In genomic region chr6:8435845-8436168, GRCh38 we compare ENCODE assay signal across 2 cellular contexts.
A peak's percentile ranks its signal among the peaks of the same experiment; 100 is the strongest.
TF ChIP-seq lines count a peak whose summit lies in the region.

No MANE protein-coding gene starts in this region.

TF ChIP-seq in K562, 482 proteins besides CTCF, POLR2A, EP300 and RAD21 (continued from another document and continues in another):
- TF ChIP-seq, protein P1, sequence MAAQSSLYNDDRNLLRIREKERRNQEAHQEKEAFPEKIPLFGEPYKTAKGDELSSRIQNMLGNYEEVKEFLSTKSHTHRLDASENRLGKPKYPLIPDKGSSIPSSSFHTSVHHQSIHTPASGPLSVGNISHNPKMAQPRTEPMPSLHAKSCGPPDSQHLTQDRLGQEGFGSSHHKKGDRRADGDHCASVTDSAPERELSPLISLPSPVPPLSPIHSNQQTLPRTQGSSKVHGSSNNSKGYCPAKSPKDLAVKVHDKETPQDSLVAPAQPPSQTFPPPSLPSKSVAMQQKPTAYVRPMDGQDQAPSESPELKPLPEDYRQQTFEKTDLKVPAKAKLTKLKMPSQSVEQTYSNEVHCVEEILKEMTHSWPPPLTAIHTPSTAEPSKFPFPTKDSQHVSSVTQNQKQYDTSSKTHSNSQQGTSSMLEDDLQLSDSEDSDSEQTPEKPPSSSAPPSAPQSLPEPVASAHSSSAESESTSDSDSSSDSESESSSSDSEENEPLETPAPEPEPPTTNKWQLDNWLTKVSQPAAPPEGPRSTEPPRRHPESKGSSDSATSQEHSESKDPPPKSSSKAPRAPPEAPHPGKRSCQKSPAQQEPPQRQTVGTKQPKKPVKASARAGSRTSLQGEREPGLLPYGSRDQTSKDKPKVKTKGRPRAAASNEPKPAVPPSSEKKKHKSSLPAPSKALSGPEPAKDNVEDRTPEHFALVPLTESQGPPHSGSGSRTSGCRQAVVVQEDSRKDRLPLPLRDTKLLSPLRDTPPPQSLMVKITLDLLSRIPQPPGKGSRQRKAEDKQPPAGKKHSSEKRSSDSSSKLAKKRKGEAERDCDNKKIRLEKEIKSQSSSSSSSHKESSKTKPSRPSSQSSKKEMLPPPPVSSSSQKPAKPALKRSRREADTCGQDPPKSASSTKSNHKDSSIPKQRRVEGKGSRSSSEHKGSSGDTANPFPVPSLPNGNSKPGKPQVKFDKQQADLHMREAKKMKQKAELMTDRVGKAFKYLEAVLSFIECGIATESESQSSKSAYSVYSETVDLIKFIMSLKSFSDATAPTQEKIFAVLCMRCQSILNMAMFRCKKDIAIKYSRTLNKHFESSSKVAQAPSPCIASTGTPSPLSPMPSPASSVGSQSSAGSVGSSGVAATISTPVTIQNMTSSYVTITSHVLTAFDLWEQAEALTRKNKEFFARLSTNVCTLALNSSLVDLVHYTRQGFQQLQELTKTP (IDR thresholded peaks at IDR 0.05; ENCODE audit: low read depth in 1 of 2, partially characterized antibody in 2 of 2): peak in 1 of 2 experiments; percentile 36
- TF ChIP-seq, protein P2, sequence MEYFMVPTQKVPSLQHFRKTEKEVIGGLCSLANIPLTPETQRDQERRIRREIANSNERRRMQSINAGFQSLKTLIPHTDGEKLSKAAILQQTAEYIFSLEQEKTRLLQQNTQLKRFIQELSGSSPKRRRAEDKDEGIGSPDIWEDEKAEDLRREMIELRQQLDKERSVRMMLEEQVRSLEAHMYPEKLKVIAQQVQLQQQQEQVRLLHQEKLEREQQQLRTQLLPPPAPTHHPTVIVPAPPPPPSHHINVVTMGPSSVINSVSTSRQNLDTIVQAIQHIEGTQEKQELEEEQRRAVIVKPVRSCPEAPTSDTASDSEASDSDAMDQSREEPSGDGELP (CRISPR knock-in tag; IDR thresholded peaks at IDR 0.05; ENCODE audit: borderline replicate concordance): 0 out of 2 replicates have a peak, but pooled peaks have one; percentile 7
- peak; percentile 18; the same call in 1 of the 2 replicates for TF ChIP-seq MGA (IDR thresholded peaks at IDR 0.05)

TF ChIP-seq in HepG2, 621 proteins besides CTCF, POLR2A, EP300 and RAD21 (continued from another document and continues in another):
- TF ChIP-seq NFAT5 (CRISPR knock-in tag; IDR thresholded peaks at IDR 0.05) (no peak), ZNF563 (CRISPR knock-in tag; IDR thresholded peaks at IDR 0.05) (0 out of 2 replicates have a peak, but pooled peaks have one; percentile 7), ELF3 (CRISPR knock-in tag; IDR thresholded peaks at IDR 0.05) (no peak), AFF4 (CRISPR knock-in tag; IDR thresholded peaks at IDR 0.05) (no peak), ZNF615 (CRISPR knock-in tag; IDR thresholded peaks at IDR 0.05; ENCODE audit: borderline replicate concordance) (no peak), TBX3 (IDR thresholded peaks at IDR 0.05; ENCODE audit: borderline replicate concordance) (no peak), NFATC3 (CRISPR knock-in tag; IDR thresholded peaks at IDR 0.05) (0 out of 2 replicates have a peak, but pooled peaks have one; percentile 42), BORCS8-MEF2B (CRISPR knock-in tag; IDR thresholded peaks at IDR 0.05) (no peak), HDAC1 (CRISPR knock-in tag; IDR thresholded peaks at IDR 0.05) (no peak), ZNF670 (CRISPR knock-in tag; IDR thresholded peaks at IDR 0.05; ENCODE audit: borderline replicate concordance) (peak; percentile 18; the same call in 1 of the 2 replicates), ZNF691 (CRISPR knock-in tag; IDR thresholded peaks at IDR 0.05; ENCODE audit: borderline replicate concordance, low read depth) (0 out of 2 replicates have a peak, but pooled peaks have one; percentile 1), ZNF792 (CRISPR knock-in tag; IDR thresholded peaks at IDR 0.05) (0 out of 2 replicates have a peak, but pooled peaks have one; percentile 6), SCMH1 (CRISPR knock-in tag; IDR thresholded peaks at IDR 0.05; ENCODE audit: borderline replicate concordance) (no peak), TMF1 (CRISPR knock-in tag; IDR thresholded peaks at IDR 0.05; ENCODE audit: low read depth) (0 out of 2 replicates have a peak, but pooled peaks have one; percentile 12), ZKSCAN1 (IDR thresholded peaks at IDR 0.05; ENCODE audit: low read length) (no peak), PLRG1 (conservative IDR thresholded peaks at IDR 0.05) (no peak), ZNF782 (CRISPR knock-in tag; IDR thresholded peaks at IDR 0.05; ENCODE audit: borderline replicate concordance) (0 out of 2 replicates have a peak, but pooled peaks have one; percentile 11), ZMYM2 (CRISPR knock-in tag; IDR thresholded peaks at IDR 0.05) (peak; percentile 53; the same call in 1 of the 2 replicates), CEBPG (CRISPR knock-in tag; IDR thresholded peaks at IDR 0.05) (no peak), YEATS4 (CRISPR knock-in tag; IDR thresholded peaks at IDR 0.05; ENCODE audit: borderline replicate concordance) (no peak), ZNF891 (CRISPR knock-in tag; IDR thresholded peaks at IDR 0.05) (no peak)
- TF ChIP-seq, protein P3, sequence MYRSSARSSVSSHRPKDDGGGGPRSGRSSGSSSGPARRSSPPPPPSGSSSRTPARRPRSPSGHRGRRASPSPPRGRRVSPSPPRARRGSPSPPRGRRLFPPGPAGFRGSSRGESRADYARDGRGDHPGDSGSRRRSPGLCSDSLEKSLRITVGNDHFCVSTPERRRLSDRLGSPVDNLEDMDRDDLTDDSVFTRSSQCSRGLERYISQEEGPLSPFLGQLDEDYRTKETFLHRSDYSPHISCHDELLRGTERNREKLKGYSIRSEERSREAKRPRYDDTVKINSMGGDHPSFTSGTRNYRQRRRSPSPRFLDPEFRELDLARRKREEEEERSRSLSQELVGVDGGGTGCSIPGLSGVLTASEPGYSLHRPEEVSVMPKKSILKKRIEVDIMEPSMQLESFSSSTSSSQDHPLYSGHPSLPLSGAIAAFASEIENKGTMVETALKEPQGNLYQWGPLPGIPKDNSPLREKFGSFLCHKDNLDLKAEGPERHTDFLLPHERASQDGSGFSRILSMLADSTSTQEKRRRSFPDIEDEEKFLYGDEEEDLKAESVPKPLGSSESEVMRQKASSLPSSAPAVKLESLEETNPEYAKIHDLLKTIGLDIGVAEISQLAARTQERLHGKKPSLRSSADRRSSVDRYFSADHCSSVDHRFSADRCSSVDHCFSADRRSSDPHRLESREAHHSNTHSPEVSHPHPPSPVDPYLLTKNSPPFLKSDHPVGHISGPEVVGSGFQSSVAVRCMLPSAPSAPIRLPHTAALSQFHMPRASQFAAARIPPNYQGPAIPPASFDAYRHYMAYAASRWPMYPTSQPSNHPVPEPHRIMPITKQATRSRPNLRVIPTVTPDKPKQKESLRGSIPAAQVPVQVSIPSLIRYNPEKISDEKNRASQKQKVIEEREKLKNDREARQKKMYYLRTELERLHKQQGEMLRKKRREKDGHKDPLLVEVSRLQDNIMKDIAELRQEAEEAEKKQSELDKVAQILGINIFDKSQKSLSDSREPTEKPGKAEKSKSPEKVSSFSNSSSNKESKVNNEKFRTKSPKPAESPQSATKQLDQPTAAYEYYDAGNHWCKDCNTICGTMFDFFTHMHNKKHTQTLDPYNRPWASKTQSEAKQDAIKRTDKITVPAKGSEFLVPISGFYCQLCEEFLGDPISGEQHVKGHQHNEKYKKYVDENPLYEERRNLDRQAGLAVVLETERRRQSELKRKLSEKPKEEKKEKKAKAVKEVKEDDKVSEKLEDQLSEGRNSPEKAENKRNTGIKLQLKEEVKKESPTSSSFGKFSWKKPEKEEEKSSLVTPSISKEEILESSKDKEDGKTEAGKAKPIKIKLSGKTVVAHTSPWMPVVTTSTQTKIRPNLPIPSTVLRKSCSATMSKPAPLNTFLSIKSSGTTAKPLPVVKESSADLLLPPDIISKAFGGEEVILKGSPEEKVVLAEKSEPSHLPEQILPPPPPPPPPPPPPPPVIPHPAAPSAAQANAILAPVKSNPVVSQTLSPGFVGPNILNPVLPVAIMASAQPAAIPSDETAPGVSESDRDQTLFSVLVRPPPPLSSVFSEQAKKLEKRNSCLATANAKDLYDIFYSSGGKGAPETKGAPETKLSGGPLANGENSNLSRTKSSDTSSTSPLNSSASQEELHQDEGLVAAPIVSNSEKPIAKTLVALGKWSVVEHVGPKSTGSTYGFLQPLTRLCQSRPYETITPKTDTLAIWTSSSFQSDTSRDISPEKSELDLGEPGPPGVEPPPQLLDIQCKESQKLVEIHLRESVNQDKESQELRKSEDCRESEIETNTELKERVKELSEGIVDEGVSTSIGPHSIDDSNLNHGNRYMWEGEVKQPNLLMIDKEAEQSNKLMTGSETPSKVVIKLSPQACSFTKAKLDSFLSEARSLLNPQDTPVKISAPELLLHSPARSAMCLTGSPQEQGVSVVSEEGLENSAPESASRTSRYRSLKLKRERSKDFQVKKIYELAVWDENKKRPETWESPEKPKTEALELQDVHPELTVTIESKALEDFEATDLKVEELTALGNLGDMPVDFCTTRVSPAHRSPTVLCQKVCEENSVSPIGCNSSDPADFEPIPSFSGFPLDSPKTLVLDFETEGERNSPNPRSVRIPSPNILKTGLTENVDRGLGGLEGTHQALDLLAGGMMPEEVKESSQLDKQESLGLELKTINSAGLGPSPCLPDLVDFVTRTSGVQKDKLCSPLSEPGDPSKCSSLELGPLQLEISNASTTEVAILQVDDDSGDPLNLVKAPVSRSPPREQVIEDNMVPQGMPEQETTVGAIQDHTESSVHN (CRISPR knock-in tag; IDR thresholded peaks at IDR 0.05): no peak
- TF ChIP-seq, protein P2 (IDR thresholded peaks at IDR 0.05; ENCODE audit: borderline replicate concordance, low read depth): no peak
- TF ChIP-seq, protein P4, sequence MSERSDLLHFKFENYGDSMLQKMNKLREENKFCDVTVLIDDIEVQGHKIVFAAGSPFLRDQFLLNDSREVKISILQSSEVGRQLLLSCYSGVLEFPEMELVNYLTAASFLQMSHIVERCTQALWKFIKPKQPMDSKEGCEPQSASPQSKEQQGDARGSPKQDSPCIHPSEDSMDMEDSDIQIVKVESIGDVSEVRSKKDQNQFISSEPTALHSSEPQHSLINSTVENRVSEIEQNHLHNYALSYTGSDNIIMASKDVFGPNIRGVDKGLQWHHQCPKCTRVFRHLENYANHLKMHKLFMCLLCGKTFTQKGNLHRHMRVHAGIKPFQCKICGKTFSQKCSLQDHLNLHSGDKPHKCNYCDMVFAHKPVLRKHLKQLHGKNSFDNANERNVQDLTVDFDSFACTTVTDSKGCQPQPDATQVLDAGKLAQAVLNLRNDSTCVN (CRISPR knock-in tag; IDR thresholded peaks at IDR 0.05; ENCODE audit: borderline replicate concordance): 0 out of 2 replicates have a peak, but pooled peaks have one; percentile 6
